ENCODE assay signal across 9 cellular contexts in genomic region chr14:85471744-85472143, GRCh38. TPM values are rescaled to one million over a fixed set of nuclear protein-coding genes. Genes with fewer than 3 reads are reported as not detected.
DNase-seq lines count a peak whose midpoint lies in the region; ATAC-seq and TF ChIP-seq lines count a peak whose summit lies in the region.
"Had no signal": no experiment of that assay in that cellular context is flagged by ENCODE, and none has a peak within 500 bp of the region (broad histone marks: within the 10 kb centered on the region; RNA-seq: fewer than 3 reads in every experiment).

No MANE protein-coding gene starts in this region.

- no peak for ATAC-seq in PC-3
- no peak for ATAC-seq in activated naive CD8-positive, alpha-beta T cell treated with anti-CD3 and anti-CD28 coated beads, Interleukin-2, amount 50 U/mL, for 24 hours
- no peak for ATAC-seq in HG02884 (IDR thresholded peaks at IDR 0.05; ENCODE audit: unreplicated experiment)

- H4K20me1 ChIP-seq in PC-3 (ENCODE audit: low read length) (no peaks in the 10 kb centered on the region), osteoblast (ENCODE audit: insufficient read depth, low read length) (no peaks in the 10 kb centered on the region)

- H3K9me3 ChIP-seq in PC-3 (ENCODE audit: low read length) (no peaks in the 10 kb centered on the region; the same call in 1 of the 2 replicates), osteoblast (ENCODE audit: low read depth, low read length) (no peaks in the 10 kb centered on the region)

- H3K4me3 ChIP-seq in PC-3 (ENCODE audit: low read length) (no peak overlapping the region), osteoblast (ENCODE audit: insufficient read depth, low read length) (no peak overlapping the region)

- H3K27ac Mint-ChIP-seq in activated naive CD8-positive, alpha-beta T cell treated with anti-CD3 and anti-CD28 coated beads, Interleukin-2, amount 50 U/mL, for 24 hours, result no peak overlapping the region

- H3K79me2 ChIP-seq in PC-3 (ENCODE audit: low read length) (no peaks in the 10 kb centered on the region), osteoblast (ENCODE audit: insufficient read depth, low read length) (no peaks in the 10 kb centered on the region)

- H3K9ac ChIP-seq in PC-3 (ENCODE audit: low read length), result no peak overlapping the region

- DNase-seq in EL (peak; percentile 97), PC-3 (peak; percentile 72), fibroblast of peridontal ligament (ENCODE audit: extremely low read depth) (peak; percentile 90), osteoblast (ENCODE audit: insufficient read length, low spot score, missing footprints) (peak; percentile 85), germinal center (ENCODE audit: low spot score) (no peak)
- no peak for DNase-seq in stimulated activated CD8-positive, alpha-beta memory T cell treated with anti-CD3 and anti-CD28 coated beads, Interleukin-4, amount 100 ng/mL, for 48 hours
- no peak for DNase-seq in activated naive CD8-positive, alpha-beta T cell treated with anti-CD3 and anti-CD28 coated beads, Interleukin-2, amount 50 U/mL, for 24 hours
- DNase-seq: activated gamma-delta T cell treated with Interleukin-2 at 50 U/mL for 16 hours had no signal

- H3F3A ChIP-seq in PC-3 (ENCODE audit: low read length, unreplicated experiment), result no peaks in the 10 kb centered on the region

- H3K36me3 Mint-ChIP-seq in activated naive CD8-positive, alpha-beta T cell treated with anti-CD3 and anti-CD28 coated beads, Interleukin-2, amount 50 U/mL, for 24 hours (ENCODE audit: low read depth), result no peaks in the 10 kb centered on the region

- peaks cover 7% of the 10 kb centered on the region for H3K4me1 ChIP-seq in PC-3 (ENCODE audit: insufficient read depth, low read length)
- peaks cover 17% of the 10 kb centered on the region for H3K4me1 ChIP-seq in osteoblast (ENCODE audit: insufficient read depth, low read length)

- TF ChIP-seq CTCF in PC-3 (conservative IDR thresholded peaks at IDR 0.05; ENCODE audit: low read depth, low read length) (no peak), osteoblast (IDR thresholded peaks at IDR 0.05; ENCODE audit: extremely low read depth, low read depth, low read length) (no peak)

- H3K27ac ChIP-seq in PC-3 (ENCODE audit: low read length) (peak overlapping the region; percentile 24), osteoblast (ENCODE audit: low read depth, low read length) (peak overlapping the region; percentile 88)

- H3K27me3 ChIP-seq in PC-3 (ENCODE audit: low read length) (no peaks in the 10 kb centered on the region), osteoblast (ENCODE audit: insufficient read depth, low read length) (no peaks in the 10 kb centered on the region)

- no peaks in the 10 kb centered on the region for H3K27me3 Mint-ChIP-seq in activated naive CD8-positive, alpha-beta T cell treated with anti-CD3 and anti-CD28 coated beads, Interleukin-2, amount 50 U/mL, for 24 hours

- no peaks in the 10 kb centered on the region for H3K9me2 ChIP-seq in PC-3 (replicated peaks; ENCODE audit: low read length)

- CTCF ChIA-PET in PC-3 (lab: Charles Lee), result no interaction called here

- POLR2A ChIA-PET in PC-3 (lab: Charles Lee; ENCODE audit: unreplicated experiment), result no interaction called here

- H3K36me3 ChIP-seq in PC-3 (ENCODE audit: low read depth, low read length) (no peaks in the 10 kb centered on the region), osteoblast (ENCODE audit: insufficient read depth, low read length) (no peaks in the 10 kb centered on the region)

- no peaks in the 10 kb centered on the region for H3K9me3 Mint-ChIP-seq in activated naive CD8-positive, alpha-beta T cell treated with anti-CD3 and anti-CD28 coated beads, Interleukin-2, amount 50 U/mL, for 24 hours

- BruUV-seq in PC-3 (replicated peaks; lab: Mats Ljungman, UMichigan), result no TSS peak

- no peak overlapping the region for H3K4me3 Mint-ChIP-seq in activated naive CD8-positive, alpha-beta T cell treated with anti-CD3 and anti-CD28 coated beads, Interleukin-2, amount 50 U/mL, for 24 hours

- H3K4me2 ChIP-seq in PC-3 (ENCODE audit: low read length) (no peak overlapping the region), osteoblast (ENCODE audit: insufficient read depth, low read length) (peak overlapping the region; percentile 49)

- H2AFZ ChIP-seq in PC-3 (ENCODE audit: low read length), result no peak overlapping the region
- no peak overlapping the region for H2AFZ ChIP-seq in osteoblast (ENCODE audit: low read length)

- intact Hi-C loops in PC-3 (cut with micrococcal nuclease), result no loop called here

- H3K4me1 Mint-ChIP-seq in activated naive CD8-positive, alpha-beta T cell treated with anti-CD3 and anti-CD28 coated beads, Interleukin-2, amount 50 U/mL, for 24 hours, result no peaks in the 10 kb centered on the region

RNA-seq across cellular contexts. Expression of gene FLRT2, which starts 58.2 kb away (rescaled TPM):
- total RNA-seq in PC-3 (2014; rRNA removed) (0.07 TPM in 1 of 2 replicates, not detected in the other), osteoblast (39.1 and 46.3 TPM in 2 replicates)

Comparison
In these comparisons a context has a peak if more than half of its experiments do, and no peak if none do; other contexts are left out.
1. DNase-seq: peak in EL (single experiment), PC-3 (single experiment), fibroblast of peridontal ligament (single experiment) and osteoblast (single experiment); none in stimulated activated CD8-positive, alpha-beta memory T cell treated with anti-CD3 and anti-CD28 coated beads, Interleukin-4, amount 100 ng/mL, for 48 hours (single experiment), activated naive CD8-positive, alpha-beta T cell treated with anti-CD3 and anti-CD28 coated beads, Interleukin-2, amount 50 U/mL, for 24 hours (single experiment) and germinal center (single experiment).
2. RNA of gene FLRT2, which starts 58.2 kb away (total RNA-seq): 39.1 to 46.3 TPM in osteoblast; 0.07 TPM in PC-3; every median in the first group is over 10 times any median in the second.